ENCODE assay signal across 15 cellular contexts in genomic region chrX:114924423-114924822, GRCh38.
"Had no signal": no experiment of that assay in that cellular context is flagged by ENCODE, and none has a peak within 500 bp of the region (broad histone marks: within the 10 kb centered on the region; RNA-seq: fewer than 3 reads in every experiment).

No MANE protein-coding gene starts in this region.

- H3K27me3 Mint-ChIP-seq: activated CD4-positive, alpha-beta T cell treated with anti-CD3 and anti-CD28 coated beads, Interleukin-2, amount 10 ng/mL, durations not matched to agents 24 days and 14 days; activated naive CD8-positive, alpha-beta T cell treated with anti-CD3 and anti-CD28 coated beads for 36 hours; dendritic cell treated with granulocyte-macrophage colony-stimulating factor and Interleukin-4, amounts not matched to agents 40 ng/mL and 50 ng/mL, for 4 days had no signal

- ATAC-seq: activated CD8-positive, alpha-beta T cell treated with anti-CD3 and anti-CD28 coated beads, Interleukin-2, amount 10 ng/mL, durations not matched to agents 7 days and 5 days; gastrocnemius medialis; natural killer cell; stimulated activated effector memory CD8-positive, alpha-beta T cell treated with anti-CD3 and anti-CD28 coated beads, Interleukin-12 subunit alpha, Interleukin-12 subunit beta, amount 100 ng/mL, for 72 hours had no signal

- H3K4me1 ChIP-seq: gastrocnemius medialis, thyroid gland, uterus had no signal

- H3K9me3 ChIP-seq: gastrocnemius medialis, thyroid gland, uterus had no signal

- H3K36me3 Mint-ChIP-seq: natural killer cell; stimulated activated effector memory CD8-positive, alpha-beta T cell treated with anti-CD3 and anti-CD28 coated beads, Interleukin-12 subunit alpha, Interleukin-12 subunit beta, amount 100 ng/mL, for 72 hours; WTC11 had no signal

- H3K4me3 Mint-ChIP-seq: activated CD4-positive, alpha-beta T cell treated with anti-CD3 and anti-CD28 coated beads, Interleukin-2, amount 10 ng/mL, durations not matched to agents 24 days and 14 days; activated CD8-positive, alpha-beta T cell treated with anti-CD3 and anti-CD28 coated beads, Interleukin-2, amount 10 ng/mL, durations not matched to agents 7 days and 5 days; activated naive CD8-positive, alpha-beta T cell treated with anti-CD3 and anti-CD28 coated beads for 36 hours; activated T-helper 1 cell treated with anti-CD3 and anti-CD28 coated beads, Interleukin-12 subunit alpha, Interleukin-12 subunit beta, Interleukin-2, Interleukin-4 antibody, amounts not matched to agents 30 ng/mL and 10 ng/mL and 1 ng/mL, durations not matched to agents 14 hours and 24 hours and 36 hours; dendritic cell treated with granulocyte-macrophage colony-stimulating factor and Interleukin-4, amounts not matched to agents 40 ng/mL and 50 ng/mL, for 4 days; natural killer cell; stimulated activated effector memory CD8-positive, alpha-beta T cell treated with anti-CD3 and anti-CD28 coated beads, Interleukin-12 subunit alpha, Interleukin-12 subunit beta, amount 100 ng/mL, for 72 hours; WTC11 had no signal

- H3K4me3 ChIP-seq: gastrocnemius medialis, thyroid gland, uterus had no signal

- H3K9me3 Mint-ChIP-seq: activated CD4-positive, alpha-beta T cell treated with anti-CD3 and anti-CD28 coated beads, Interleukin-2, amount 10 ng/mL, durations not matched to agents 24 days and 14 days; activated T-helper 1 cell treated with anti-CD3 and anti-CD28 coated beads, Interleukin-12 subunit alpha, Interleukin-12 subunit beta, Interleukin-2, Interleukin-4 antibody, amounts not matched to agents 30 ng/mL and 10 ng/mL and 1 ng/mL, durations not matched to agents 14 hours and 24 hours and 36 hours; dendritic cell treated with granulocyte-macrophage colony-stimulating factor and Interleukin-4, amounts not matched to agents 40 ng/mL and 50 ng/mL, for 4 days had no signal

- H3K27me3 ChIP-seq: brain microvascular endothelial cell, gastrocnemius medialis, thyroid gland had no signal

- H3K36me3 ChIP-seq: brain microvascular endothelial cell, gastrocnemius medialis, thyroid gland, uterus had no signal

- H3K4me1 Mint-ChIP-seq: activated CD4-positive, alpha-beta T cell treated with anti-CD3 and anti-CD28 coated beads, Interleukin-2, amount 10 ng/mL, durations not matched to agents 24 days and 14 days; activated naive CD8-positive, alpha-beta T cell treated with anti-CD3 and anti-CD28 coated beads for 36 hours; natural killer cell; stimulated activated effector memory CD8-positive, alpha-beta T cell treated with anti-CD3 and anti-CD28 coated beads, Interleukin-12 subunit alpha, Interleukin-12 subunit beta, amount 100 ng/mL, for 72 hours had no signal

- DNase-seq: activated CD4-positive, alpha-beta T cell treated with anti-CD3 and anti-CD28 coated beads, Interleukin-2, amount 10 ng/mL, durations not matched to agents 24 days and 14 days; activated CD8-positive, alpha-beta memory T cell treated with anti-CD3 and anti-CD28 coated beads, Interleukin-2, amount 50 U/mL, for 48 hours; activated CD8-positive, alpha-beta T cell treated with anti-CD3 and anti-CD28 coated beads, Interleukin-2, amount 10 ng/mL, durations not matched to agents 7 days and 5 days; activated naive CD8-positive, alpha-beta T cell treated with anti-CD3 and anti-CD28 coated beads for 36 hours; effector memory CD4-positive, alpha-beta T cell; gastrocnemius medialis; natural killer cell; retina; thyroid gland; uterus had no signal

- H3K27ac ChIP-seq: brain microvascular endothelial cell, gastrocnemius medialis, thyroid gland, uterus had no signal
